Comparison of ENCODE assay signal across 29 cellular contexts in the genomic region with DNA sequence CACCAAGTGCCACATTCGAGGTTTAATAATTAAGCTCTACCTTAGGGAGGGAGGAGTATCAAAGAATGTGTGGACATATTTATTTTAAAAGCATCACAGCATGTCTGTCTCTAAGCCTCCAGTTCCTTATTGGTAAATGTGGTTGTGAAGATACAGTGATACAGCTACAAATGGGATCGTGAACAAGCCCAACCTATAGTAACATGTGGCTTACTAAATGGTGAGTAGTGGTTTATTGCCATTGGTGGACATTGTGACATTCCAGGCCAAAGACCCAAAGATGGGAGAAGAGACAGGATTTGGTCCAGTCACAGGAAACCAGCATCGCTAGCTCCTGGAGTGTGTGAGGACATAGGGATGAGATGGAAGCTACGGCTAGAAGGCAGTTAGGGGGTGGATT.
"Had no signal": no experiment of that assay in that cellular context is flagged by ENCODE, and none has a peak within 500 bp of the region (broad histone marks: within the 10 kb centered on the region; RNA-seq: fewer than 3 reads in every experiment).

No MANE protein-coding gene starts in this region.

- DNase-seq: nephron progenitor cell; nucleus accumbens; ovary; posterior cingulate gyrus; psoas muscle; right cardiac atrium; right lobe of liver; sigmoid colon; small intestine; stimulated activated CD4-positive, alpha-beta T cell treated with anti-CD3 and anti-CD28 coated beads, Interleukin-15, amount 100 ng/mL, for 24 hours; stimulated activated CD4-positive, alpha-beta T cell treated with anti-CD3 and anti-CD28 coated beads, Interleukin-2, amount 100 ng/mL, for 24 hours; stimulated activated CD4-positive, alpha-beta T cell treated with anti-CD3 and anti-CD28 coated beads, Interleukin-2, amount 100 ng/mL, for 48 hours; stimulated activated CD4-positive, alpha-beta T cell treated with anti-CD3 and anti-CD28 coated beads, Interleukin-4, amount 100 ng/mL, for 24 hours; stimulated activated naive B cell treated with anti-CD40 and anti-IgM and Interleukin-4, amounts not matched to agents 10 μg/mL and 1 μg/mL and 100 μg/mL, for 72 hours; stimulated activated naive CD4-positive, alpha-beta T cell treated with Interleukin-2 at 50 U/mL for 16 hours; stomach; thyroid gland; trophoblast cell; upper lobe of left lung had no signal

- H3K9me3 Mint-ChIP-seq: natural killer cell treated with Interleukin-12 subunit alpha and Interleukin-12 subunit beta and Interleukin-15 and Interleukin-18, amount 100 ng/mL, for 72 hours had no signal

- H3K27me3 ChIP-seq: neutrophil, ovary, right lobe of liver, sigmoid colon, stomach, thyroid gland, tibial nerve, upper lobe of left lung, vagina had no signal

- H3K4me1 Mint-ChIP-seq: stimulated activated effector memory CD8-positive, alpha-beta T cell treated with anti-CD3 and anti-CD28 coated beads, Interleukin-12 subunit alpha, Interleukin-12 subunit beta, amount 100 ng/mL, for 72 hours; stimulated activated naive B cell treated with anti-CD40 and anti-IgM and Interleukin-4, amounts not matched to agents 10 μg/mL and 1 μg/mL and 100 μg/mL, for 72 hours had no signal

- H3K4me3 ChIP-seq: ovary, psoas muscle, right lobe of liver, sigmoid colon, stomach, thoracic aorta, thyroid gland, tibial nerve, upper lobe of left lung, vagina had no signal

- H3K27ac Mint-ChIP-seq: natural killer cell treated with Interleukin-12 subunit alpha and Interleukin-12 subunit beta and Interleukin-15 and Interleukin-18, amount 100 ng/mL, for 72 hours; nephron progenitor cell; progenitor cell of endocrine pancreas; stimulated activated effector memory CD8-positive, alpha-beta T cell treated with anti-CD3 and anti-CD28 coated beads, Interleukin-12 subunit alpha, Interleukin-12 subunit beta, amount 100 ng/mL, for 72 hours; stimulated activated naive B cell treated with anti-CD40 and anti-IgM and Interleukin-4, amounts not matched to agents 10 μg/mL and 1 μg/mL and 100 μg/mL, for 72 hours; stimulated activated naive CD8-positive, alpha-beta T cell treated with anti-CD3 and anti-CD28 coated beads, Interleukin-15, Interleukin-2, amounts not matched to agents 100 ng/mL and 50 ng/mL, for 24 hours had no signal

- H3K27me3 Mint-ChIP-seq: progenitor cell of endocrine pancreas; stimulated activated naive B cell treated with anti-CD40 and anti-IgM and Interleukin-4, amounts not matched to agents 10 μg/mL and 1 μg/mL and 100 μg/mL, for 72 hours; stimulated activated naive CD8-positive, alpha-beta T cell treated with anti-CD3 and anti-CD28 coated beads, Interleukin-15, Interleukin-2, amounts not matched to agents 100 ng/mL and 50 ng/mL, for 24 hours had no signal

- H3K9ac ChIP-seq: parathyroid adenoma had no signal

- H3K27ac ChIP-seq: neutrophil, ovary, parathyroid adenoma, psoas muscle, right lobe of liver, sigmoid colon, stomach, thoracic aorta, thyroid gland, tibial nerve, upper lobe of left lung, vagina had no signal

- H3K9me3 ChIP-seq: neutrophil, ovary, psoas muscle, right lobe of liver, sigmoid colon, stomach, thoracic aorta, thyroid gland, upper lobe of left lung, vagina had no signal

- H3K4me1 ChIP-seq: parathyroid adenoma, psoas muscle, right lobe of liver had no signal

- H3K36me3 Mint-ChIP-seq: natural killer cell treated with Interleukin-12 subunit alpha and Interleukin-12 subunit beta and Interleukin-15 and Interleukin-18, amount 100 ng/mL, for 72 hours; stimulated activated effector memory CD8-positive, alpha-beta T cell treated with anti-CD3 and anti-CD28 coated beads, Interleukin-12 subunit alpha, Interleukin-12 subunit beta, amount 100 ng/mL, for 72 hours had no signal

- H3K4me3 Mint-ChIP-seq: natural killer cell treated with Interleukin-12 subunit alpha and Interleukin-12 subunit beta and Interleukin-15 and Interleukin-18, amount 100 ng/mL, for 72 hours; nephron progenitor cell; neural crest cell; stimulated activated effector memory CD8-positive, alpha-beta T cell treated with anti-CD3 and anti-CD28 coated beads, Interleukin-12 subunit alpha, Interleukin-12 subunit beta, amount 100 ng/mL, for 72 hours; stimulated activated naive B cell treated with anti-CD40 and anti-IgM and Interleukin-4, amounts not matched to agents 10 μg/mL and 1 μg/mL and 100 μg/mL, for 72 hours; stimulated activated naive CD8-positive, alpha-beta T cell treated with anti-CD3 and anti-CD28 coated beads, Interleukin-15, Interleukin-2, amounts not matched to agents 100 ng/mL and 50 ng/mL, for 24 hours had no signal

- H3K36me3 ChIP-seq: neutrophil, ovary, right lobe of liver, sigmoid colon, thoracic aorta, thyroid gland, upper lobe of left lung, vagina had no signal
